Comparison of ENCODE assay signal across 15 cellular contexts in genomic region chr1:246613131-246613758, GRCh38. TPM values are rescaled to one million over a fixed set of nuclear protein-coding genes. Genes with fewer than 3 reads are reported as not detected.
DNase-seq lines count a peak whose midpoint lies in the region; ATAC-seq and TF ChIP-seq lines count a peak whose summit lies in the region.
"Had no signal": no experiment of that assay in that cellular context is flagged by ENCODE, and none has a peak within 500 bp of the region (broad histone marks: within the 10 kb centered on the region; RNA-seq: fewer than 3 reads in every experiment).

No MANE protein-coding gene starts in this region.

- H3K27me3 ChIP-seq in RWPE2 (ENCODE audit: insufficient read depth, poor library complexity, severe bottlenecking) (no peaks in the 10 kb centered on the region), colonic mucosa (no peaks in the 10 kb centered on the region)
- H3K27me3 ChIP-seq: left lung, ovary had no signal

- ATAC-seq in RWPE2 (ENCODE audit: low read depth), result 0 out of 3 replicates have a peak, but pooled peaks have one; percentile 31
- ATAC-seq in effector memory CD8-positive, alpha-beta T cell (replicated peaks), result no peak
- no peak for ATAC-seq in HG02759 (IDR thresholded peaks at IDR 0.05; ENCODE audit: unreplicated experiment)
- ATAC-seq: left lung had no signal

- no peak overlapping the region for H3K4me3 Mint-ChIP-seq in activated T-cell treated with anti-CD3 and anti-CD28 coated beads, Interleukin-2, amount 50 U/mL, for 24 hours
- no peak overlapping the region for H3K4me3 Mint-ChIP-seq in effector memory CD8-positive, alpha-beta T cell
- H3K4me3 Mint-ChIP-seq in osteocyte (ENCODE audit: unreplicated experiment) (no peak overlapping the region), glutamatergic neuron (ENCODE audit: unreplicated experiment) (no peak overlapping the region)

- peaks cover 47% of the 10 kb centered on the region for H3K36me3 Mint-ChIP-seq in activated T-cell treated with anti-CD3 and anti-CD28 coated beads, Interleukin-2, amount 50 U/mL, for 24 hours (ENCODE audit: low read depth)
- peaks cover 5% of the 10 kb centered on the region for H3K36me3 Mint-ChIP-seq in effector memory CD8-positive, alpha-beta T cell (ENCODE audit: insufficient read depth)
- H3K36me3 Mint-ChIP-seq in osteocyte (ENCODE audit: unreplicated experiment), result peaks cover 3% of the 10 kb centered on the region
- no peaks in the 10 kb centered on the region for H3K36me3 Mint-ChIP-seq in glutamatergic neuron (ENCODE audit: unreplicated experiment)

- H3K4me3 ChIP-seq in RWPE2 (ENCODE audit: severe bottlenecking) (no peak overlapping the region), colonic mucosa (no peak overlapping the region)
- H3K4me3 ChIP-seq: left lung, ovary had no signal

- H3K36me3 ChIP-seq in RWPE2 (ENCODE audit: low read depth) (no peaks in the 10 kb centered on the region), colonic mucosa (no peaks in the 10 kb centered on the region)
- H3K36me3 ChIP-seq: left lung, ovary had no signal

- intact Hi-C loops in colonic mucosa (cut with DNase I), result loop anchor here (10.0 kb wide), 1 partner anchor 108 kb away; the partner anchor contains the start of gene SMYD3

- no peak for DNase-seq in activated T-cell treated with anti-CD3 and anti-CD28 coated beads, Interleukin-2, amount 50 U/mL, for 24 hours
- DNase-seq in activated T-cell treated with anti-CD3 and anti-CD28 coated beads for 4 hours (no peak), RWPE2 (ENCODE audit: low spot score) (no peak), osteocyte (ENCODE audit: extremely low spot score, unreplicated experiment) (no peak), glutamatergic neuron (no peak), colonic mucosa (no peak)
- no peak for DNase-seq in effector memory CD8-positive, alpha-beta T cell
- DNase-seq: activated CD4-positive, CD25-positive, alpha-beta regulatory T cell treated with anti-CD3 and anti-CD28 coated beads, Interleukin-2, amount 50 U/mL, for 72 hours; left lung; MM.1S; NCI-H748 treated with DMSO at 0.1 percent for 48 hours; OCI-M1; ovary; stimulated activated CD4-positive, alpha-beta T cell treated with anti-CD3 and anti-CD28 coated beads, Interleukin-2, amount 100 ng/mL, for 48 hours had no signal

- no peak overlapping the region for H3K9ac ChIP-seq in colonic mucosa (ENCODE audit: low read depth in 2 of 2, low read length in 2 of 2)

- H3K9me3 ChIP-seq in RWPE2 (ENCODE audit: severe bottlenecking), result no peaks in the 10 kb centered on the region
- H3K9me3 ChIP-seq in colonic mucosa, result no peaks in the 10 kb centered on the region
- H3K9me3 ChIP-seq: left lung, ovary had no signal

- H3K4me1 ChIP-seq in RWPE2 (ENCODE audit: insufficient read depth, poor library complexity, severe bottlenecking) (peaks cover 23% of the 10 kb centered on the region), colonic mucosa (no peaks in the 10 kb centered on the region)

- H3K27me3 Mint-ChIP-seq in activated T-cell treated with anti-CD3 and anti-CD28 coated beads, Interleukin-2, amount 50 U/mL, for 24 hours, result no peaks in the 10 kb centered on the region
- no peaks in the 10 kb centered on the region for H3K27me3 Mint-ChIP-seq in effector memory CD8-positive, alpha-beta T cell
- H3K27me3 Mint-ChIP-seq in osteocyte (ENCODE audit: unreplicated experiment) (no peaks in the 10 kb centered on the region), glutamatergic neuron (ENCODE audit: unreplicated experiment) (no peaks in the 10 kb centered on the region)

- no peaks in the 10 kb centered on the region for H3K9me3 Mint-ChIP-seq in activated T-cell treated with anti-CD3 and anti-CD28 coated beads, Interleukin-2, amount 50 U/mL, for 24 hours
- no peaks in the 10 kb centered on the region for H3K9me3 Mint-ChIP-seq in effector memory CD8-positive, alpha-beta T cell
- H3K9me3 Mint-ChIP-seq in osteocyte (ENCODE audit: unreplicated experiment) (no peaks in the 10 kb centered on the region), glutamatergic neuron (ENCODE audit: unreplicated experiment) (no peaks in the 10 kb centered on the region)

- peak overlapping the region; percentile 7 for H3K27ac Mint-ChIP-seq in activated T-cell treated with anti-CD3 and anti-CD28 coated beads, Interleukin-2, amount 50 U/mL, for 24 hours
- H3K27ac Mint-ChIP-seq in effector memory CD8-positive, alpha-beta T cell, result peak overlapping the region; percentile 81 to 90
- H3K27ac Mint-ChIP-seq in osteocyte (ENCODE audit: unreplicated experiment) (peak overlapping the region; percentile 54), glutamatergic neuron (ENCODE audit: unreplicated experiment) (no peak overlapping the region)

- H3K4me1 Mint-ChIP-seq in activated T-cell treated with anti-CD3 and anti-CD28 coated beads, Interleukin-2, amount 50 U/mL, for 24 hours (ENCODE audit: low read depth), result peaks cover 56% of the 10 kb centered on the region
- peaks cover 25 to 34% of the 10 kb centered on the region in 2 donors for H3K4me1 Mint-ChIP-seq in effector memory CD8-positive, alpha-beta T cell (ENCODE audit: low read depth in 2 of 2)
- H3K4me1 Mint-ChIP-seq in osteocyte (ENCODE audit: unreplicated experiment) (peaks cover 55% of the 10 kb centered on the region), glutamatergic neuron (ENCODE audit: low read depth, unreplicated experiment) (no peaks in the 10 kb centered on the region)

- TF ChIP-seq CTCF in RWPE2 (IDR thresholded peaks at IDR 0.05; ENCODE audit: poor library complexity, severe bottlenecking), result no peak
- TF ChIP-seq CTCF in osteocyte (IDR thresholded peaks at IDR 0.05), result no peak
- TF ChIP-seq CTCF in glutamatergic neuron (IDR thresholded peaks at IDR 0.05; ENCODE audit: partially characterized antibody, unreplicated experiment), result no peak
- TF ChIP-seq CTCF in colonic mucosa (IDR thresholded peaks at IDR 0.05), result no peak

- H3K27ac ChIP-seq in RWPE2 (ENCODE audit: poor library complexity, severe bottlenecking) (no peak overlapping the region), colonic mucosa (no peak overlapping the region)
- H3K27ac ChIP-seq: left lung, ovary had no signal

RNA-seq across cellular contexts. Expression of gene CNST, which starts 47.0 kb away (rescaled TPM):
- 26.8 and 32.9 TPM in 2 replicates for total RNA-seq in osteocyte
- 87.2 TPM for total RNA-seq in glutamatergic neuron (ENCODE audit: unreplicated experiment)
- 10 to 100 TPM; 20.9 to 43.1 TPM for total RNA-seq in colonic mucosa

RNA-seq across cellular contexts. Expression of gene TFB2M, which starts 47.2 kb away (rescaled TPM):
- 11.5 and 12.5 TPM in 2 replicates for total RNA-seq in osteocyte
- 6.5 TPM for total RNA-seq in glutamatergic neuron (ENCODE audit: unreplicated experiment)
- 10 to 100 TPM; 11.3 to 14.0 TPM for total RNA-seq in colonic mucosa
